ENCODE assay signal across 22 cellular contexts in the genomic region with DNA sequence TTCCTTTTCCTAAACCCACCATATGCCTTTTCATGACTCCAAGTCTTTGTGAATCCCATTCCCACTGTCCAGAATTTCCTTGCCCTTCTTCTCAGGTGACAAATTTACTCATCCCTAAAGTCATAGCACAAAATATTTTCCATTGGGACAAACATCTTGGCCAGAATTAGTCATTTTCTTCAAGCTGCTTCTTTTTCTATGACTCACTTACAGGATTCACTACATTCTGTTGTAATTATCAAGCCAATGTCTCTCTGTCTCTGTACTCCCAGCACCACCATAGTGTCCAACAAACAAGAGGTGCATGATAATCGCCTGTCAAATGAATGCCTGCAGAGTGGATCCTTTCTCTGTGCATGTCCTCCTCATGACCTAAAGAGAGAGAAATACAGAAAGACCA. TPM values are rescaled to one million over a fixed set of nuclear protein-coding genes. Genes with fewer than 3 reads are reported as not detected.
DNase-seq lines count a peak whose midpoint lies in the region; ATAC-seq and TF ChIP-seq lines count a peak whose summit lies in the region.
"Had no signal": no experiment of that assay in that cellular context is flagged by ENCODE, and none has a peak within 500 bp of the region (broad histone marks: within the 10 kb centered on the region; RNA-seq: fewer than 3 reads in every experiment).

No MANE protein-coding gene starts in this region.

- DNase-seq in ACHN (peak; percentile 12), HFFc6 (peak; percentile 79), adipocyte (ENCODE audit: low read depth) (peak; percentile 64), iris pigment epithelial cell (ENCODE audit: low read depth) (peak; percentile 78), RPMI8226 (no peak), endothelial cell (ENCODE audit: low spot score) (no peak)
- no peak for DNase-seq in effector memory CD8-positive, alpha-beta T cell
- DNase-seq: activated CD4-positive, alpha-beta T cell treated with anti-CD3 and anti-CD28 coated beads for 4 hours; activated naive CD4-positive, alpha-beta T cell treated with anti-CD3 and anti-CD28 coated beads, Interleukin-2, amount 10 ng/mL, durations not matched to agents 7 days and 5 days; Caco-2; effector CD8-positive, alpha-beta T cell; glutamatergic neuron; Kasumi-1; NCI-H1436; NK-92 treated with Interleukin-12 subunit alpha and Interleukin-12 subunit beta, amount 100 ng/mL, for 24 hours; right lobe of liver; stimulated activated CD4-positive, alpha-beta T cell treated with anti-CD3 and anti-CD28 coated beads, Interleukin-4, amount 100 ng/mL, for 24 hours; T-helper 9 cell; thyroid gland had no signal

- H3K4me1 Mint-ChIP-seq in HFFc6 (ENCODE audit: low read depth) = peaks cover 88% of the 10 kb centered on the region
- no peaks in the 10 kb centered on the region for H3K4me1 Mint-ChIP-seq in effector memory CD8-positive, alpha-beta T cell (ENCODE audit: low read depth in 2 of 2)
- peaks cover 2% of the 10 kb centered on the region for H3K4me1 Mint-ChIP-seq in endothelial cell (ENCODE audit: unreplicated experiment)
- H3K4me1 Mint-ChIP-seq: activated naive CD4-positive, alpha-beta T cell treated with anti-CD3 and anti-CD28 coated beads, Interleukin-2, amount 10 ng/mL, durations not matched to agents 7 days and 5 days had no signal

- no peak overlapping the region for H3K4me3 ChIP-seq in adipocyte (ENCODE audit: low read length)
- H3K4me3 ChIP-seq: right lobe of liver, thyroid gland had no signal

- H3K27me3 Mint-ChIP-seq in HFFc6 (ENCODE audit: insufficient read depth) (peaks cover 2% of the 10 kb centered on the region; the same call in 1 of the 2 replicates), endothelial cell (ENCODE audit: unreplicated experiment) (peaks cover 1% of the 10 kb centered on the region)
- peaks cover 10 to 40% of the 10 kb centered on the region in 2 donors for H3K27me3 Mint-ChIP-seq in effector memory CD8-positive, alpha-beta T cell
- H3K27me3 Mint-ChIP-seq: brain had no signal

- H3K27me3 ChIP-seq in adipocyte (replicated peaks; ENCODE audit: control insufficient read depth, insufficient read depth, low read length) = no peaks in the 10 kb centered on the region
- H3K27me3 ChIP-seq: right lobe of liver, thyroid gland had no signal

- H3K9me3 Mint-ChIP-seq in HFFc6 = peaks cover 14% of the 10 kb centered on the region
- no peaks in the 10 kb centered on the region for H3K9me3 Mint-ChIP-seq in effector memory CD8-positive, alpha-beta T cell
- no peaks in the 10 kb centered on the region for H3K9me3 Mint-ChIP-seq in endothelial cell (ENCODE audit: unreplicated experiment)
- H3K9me3 Mint-ChIP-seq: activated naive CD4-positive, alpha-beta T cell treated with anti-CD3 and anti-CD28 coated beads, Interleukin-2, amount 10 ng/mL, durations not matched to agents 7 days and 5 days had no signal

- peaks cover 27% of the 10 kb centered on the region for H3K4me1 ChIP-seq in adipocyte (ENCODE audit: control insufficient read depth, insufficient read depth, low read length)
- H3K4me1 ChIP-seq: Caco-2, right lobe of liver had no signal

- H3K36me3 ChIP-seq in adipocyte (ENCODE audit: control insufficient read depth, insufficient read depth, low read length, severe bottlenecking) = no peaks in the 10 kb centered on the region
- H3K36me3 ChIP-seq: right lobe of liver, thyroid gland had no signal

- in situ Hi-C loops in ACHN (cut with HindIII; ENCODE audit: low pct_ligation_motif_present, low pct_unique_long_range_greater_than_20kb, low sequenced_read_pairs) = no loop called here

- no peaks in the 10 kb centered on the region for H3K9me3 ChIP-seq in adipocyte (ENCODE audit: control insufficient read depth, low read length)
- H3K9me3 ChIP-seq: Caco-2, right lobe of liver, thyroid gland had no signal

- ATAC-seq in HG02973 (IDR thresholded peaks at IDR 0.05; ENCODE audit: unreplicated experiment) = no peak
- ATAC-seq in effector memory CD8-positive, alpha-beta T cell (replicated peaks) = no peak
- ATAC-seq: right lobe of liver had no signal

- H3K36me3 Mint-ChIP-seq in HFFc6 (ENCODE audit: low read depth) = peaks cover 29% of the 10 kb centered on the region
- H3K36me3 Mint-ChIP-seq in effector memory CD8-positive, alpha-beta T cell (ENCODE audit: insufficient read depth) = no peaks in the 10 kb centered on the region
- H3K36me3 Mint-ChIP-seq in endothelial cell (ENCODE audit: low read depth, unreplicated experiment) = no peaks in the 10 kb centered on the region
- H3K36me3 Mint-ChIP-seq: activated naive CD4-positive, alpha-beta T cell treated with anti-CD3 and anti-CD28 coated beads, Interleukin-2, amount 10 ng/mL, durations not matched to agents 7 days and 5 days; mesothelial cell of epicardium had no signal

- peak overlapping the region; percentile 44 for H3K4me3 Mint-ChIP-seq in HFFc6
- H3K4me3 Mint-ChIP-seq in effector memory CD8-positive, alpha-beta T cell = no peak overlapping the region
- no peak overlapping the region for H3K4me3 Mint-ChIP-seq in endothelial cell (ENCODE audit: unreplicated experiment)
- H3K4me3 Mint-ChIP-seq: activated naive CD4-positive, alpha-beta T cell treated with anti-CD3 and anti-CD28 coated beads, Interleukin-2, amount 10 ng/mL, durations not matched to agents 7 days and 5 days; brain; mesothelial cell of epicardium had no signal

- TF ChIP-seq CTCF in HFFc6 (IDR thresholded peaks at IDR 0.05) (no peak), endothelial cell (IDR thresholded peaks at IDR 0.05; ENCODE audit: unreplicated experiment) (no peak)

- no peak overlapping the region for H3K9ac ChIP-seq in adipocyte (ENCODE audit: low read length)

- H3K27ac Mint-ChIP-seq in HFFc6 (peak overlapping the region; percentile 82), endothelial cell (ENCODE audit: unreplicated experiment) (no peak overlapping the region)
- H3K27ac Mint-ChIP-seq in effector memory CD8-positive, alpha-beta T cell = no peak overlapping the region
- H3K27ac Mint-ChIP-seq: activated naive CD4-positive, alpha-beta T cell treated with anti-CD3 and anti-CD28 coated beads, Interleukin-2, amount 10 ng/mL, durations not matched to agents 7 days and 5 days; brain; mesothelial cell of epicardium had no signal

RNA-seq across cellular contexts. Expression of gene SGIP1, which starts 37.8 kb away (rescaled TPM):
- 10 to 100 TPM; 53.3 to 72.0 (median 57.9) TPM for total RNA-seq in HFFc6 (2021; fragmentation: NEBNext Ultra II Directional; extraction: Animal tissue kit (Norgen Biotek cat#: 25700))
- total RNA-seq in endothelial cell (ENCODE audit: unreplicated experiment) = 32.8 TPM
- total RNA-seq: Caco-2 had no signal

Comparison
In these comparisons a context has a peak if more than half of its experiments do, and no peak if none do; other contexts are left out.
1. DNase-seq: peak in ACHN (single experiment), HFFc6 (single experiment), adipocyte (single experiment) and iris pigment epithelial cell (single experiment); none in RPMI8226 (single experiment), effector memory CD8-positive, alpha-beta T cell (0 of 3) and endothelial cell (single experiment).